In genomic region chr2:38546585-38546984, GRCh38 we compare ENCODE assay signal across 2 cellular contexts.
A peak's percentile ranks its signal among the peaks of the same experiment; 100 is the strongest.
TF ChIP-seq lines count a peak whose summit lies in the region.

No MANE protein-coding gene starts in this region.

TF ChIP-seq in A549, 52 proteins besides CTCF, POLR2A, EP300 and RAD21:
- TF ChIP-seq FOSL2 (IDR thresholded peaks at IDR 0.05) (no peak), FOSL2 (CRISPR knock-in tag; IDR thresholded peaks at IDR 0.05) (peak; percentile 79), HOXB5 (CRISPR knock-in tag; IDR thresholded peaks at IDR 0.05) (no peak)

TF ChIP-seq in endothelial cell of umbilical vein, 7 proteins besides CTCF, POLR2A, EP300 and RAD21:
- no peak for TF ChIP-seq EZH2 (IDR thresholded peaks at IDR 0.05; ENCODE audit: borderline replicate concordance, low read depth, low read length, severe bottlenecking)
- TF ChIP-seq MYC (IDR thresholded peaks at IDR 0.05; ENCODE audit: low read depth, low read length), result no peak
- TF ChIP-seq POLR2AphosphoS5 (IDR thresholded peaks at IDR 0.05; ENCODE audit: insufficient read depth, low read depth, low read length), result no peak
- TF ChIP-seq GATA2 (IDR thresholded peaks at IDR 0.05; ENCODE audit: insufficient read depth, insufficient read length, low read depth, low read length), result no peak
- no peak for TF ChIP-seq FOS (IDR thresholded peaks at IDR 0.05; ENCODE audit: borderline replicate concordance, insufficient read depth, low read length)
- TF ChIP-seq JUN (IDR thresholded peaks at IDR 0.05; ENCODE audit: borderline replicate concordance, insufficient read depth, insufficient read length, low read depth), result peak; percentile 18
